Comparison of ENCODE assay signal across 26 cellular contexts in genomic region chr4:30396772-30397475, GRCh38.
DNase-seq lines count a peak whose midpoint lies in the region; ATAC-seq, FAIRE-seq and TF ChIP-seq lines count a peak whose summit lies in the region.
"Had no signal": no experiment of that assay in that cellular context is flagged by ENCODE, and none has a peak within 500 bp of the region (broad histone marks: within the 10 kb centered on the region; RNA-seq: fewer than 3 reads in every experiment).

No MANE protein-coding gene starts in this region.

- no peak overlapping the region for H3K4me3 ChIP-seq in HCT116 (replicated peaks in 1 of 2; ENCODE audit: low read depth in 1 of 2, low read length in 2 of 2)
- no peak overlapping the region for H3K4me3 ChIP-seq in endothelial cell of umbilical vein (replicated peaks in 1 of 3; ENCODE audit: insufficient read depth in 1 of 3, low read depth in 1 of 3, low read length in 3 of 3)
- no peak overlapping the region for H3K4me3 ChIP-seq in skeletal muscle cell (ENCODE audit: low read depth, low read length)
- H3K4me3 ChIP-seq in coronary artery: no peak overlapping the region
- no peak overlapping the region for H3K4me3 ChIP-seq in sigmoid colon
- H3K4me3 ChIP-seq: adrenal gland, GM12878, ovary, skin epidermis had no signal

- H3K79me2 ChIP-seq in HCT116 (ENCODE audit: insufficient read depth, low read length): no peaks in the 10 kb centered on the region
- no peaks in the 10 kb centered on the region for H3K79me2 ChIP-seq in endothelial cell of umbilical vein (ENCODE audit: control insufficient read depth, insufficient read depth, low read length)

- dilution Hi-C loops in endothelial cell of umbilical vein (cut with MboI; ENCODE audit: extremely low pct_ligation_motif_present, low sequenced_read_pairs): no loop called here

- CTCF ChIA-PET in HCT116 (lab: Charles Lee): no interaction called here
- CTCF ChIA-PET in endothelial cell of umbilical vein (lab: Charles Lee): interaction anchor here (0.9 to 1.0 kb wide), 2 partner anchors 52 to 63 kb away, joined by 3 read pairs; no protein-coding TSS in a partner anchor

- H3K4me2 ChIP-seq in HCT116 (ENCODE audit: low read length): no peak overlapping the region
- H3K4me2 ChIP-seq in endothelial cell of umbilical vein (ENCODE audit: insufficient read depth, low read length): peak overlapping the region; percentile 70

- TF ChIP-seq POLR2A in HCT116 (IDR thresholded peaks at IDR 0.05; ENCODE audit: borderline replicate concordance, extremely low read depth, insufficient read depth, insufficient read length) (no peak), endothelial cell of umbilical vein (IDR thresholded peaks at IDR 0.05; ENCODE audit: low read depth, low read length) (no peak), sigmoid colon (IDR thresholded peaks at IDR 0.05) (no peak)

- no peak for TF ChIP-seq RAD21 in HCT116 (IDR thresholded peaks at IDR 0.05; ENCODE audit: low read depth)

- H4K20me1 ChIP-seq in HCT116 (ENCODE audit: insufficient read depth): no peaks in the 10 kb centered on the region
- no peaks in the 10 kb centered on the region for H4K20me1 ChIP-seq in endothelial cell of umbilical vein (replicated peaks; ENCODE audit: control insufficient read depth, extremely low read depth, insufficient read depth, low read length)

- RAD21 ChIA-PET in HCT116 (lab: Charles Lee; ENCODE audit: low non-redundant PET in 1 of 2, low total read pairs in 2 of 2, uncharacterized antibody in 2 of 2, unreplicated experiment in 2 of 2): no interaction called here

- intact Hi-C loops in HCT116 (cut with micrococcal nuclease) (no loop called here), endothelial cell of umbilical vein (cut with micrococcal nuclease) (loop anchor here (5.0 kb wide), 2 partner anchors 35 to 140 kb away; no protein-coding TSS in a partner anchor), sigmoid colon (cut with DNase I) (no loop called here)

- no TSS peak for BruUV-seq in HCT116 (replicated peaks; lab: Mats Ljungman, UMichigan)
- BruUV-seq in endothelial cell of umbilical vein (replicated peaks; lab: Mats Ljungman, UMichigan): no TSS peak

- TF ChIP-seq EP300 in sigmoid colon (IDR thresholded peaks at IDR 0.05): no peak

- H3K9ac ChIP-seq in HCT116 (ENCODE audit: low read length) (no peak overlapping the region), endothelial cell of umbilical vein (replicated peaks; ENCODE audit: extremely low read depth, insufficient read depth, low read length) (no peak overlapping the region)

- H3K27ac ChIP-seq in HCT116 (ENCODE audit: low read depth, low read length) (no peak overlapping the region), endothelial cell of umbilical vein (ENCODE audit: insufficient read depth, low read depth, low read length) (peak overlapping the region; percentile 63), coronary artery (no peak overlapping the region), sigmoid colon (no peak overlapping the region)
- H3K27ac ChIP-seq: adrenal gland, ovary, skin epidermis had no signal

- no peaks in the 10 kb centered on the region for H3K9me3 ChIP-seq in HCT116 (ENCODE audit: control insufficient read depth in 1 of 2, insufficient read depth in 1 of 2, low read depth in 1 of 2, low read length in 2 of 2)
- no peaks in the 10 kb centered on the region for H3K9me3 ChIP-seq in endothelial cell of umbilical vein (replicated peaks; ENCODE audit: control insufficient read depth, insufficient read depth, low read length)
- no peaks in the 10 kb centered on the region for H3K9me3 ChIP-seq in sigmoid colon
- H3K9me3 ChIP-seq: adrenal gland, ovary had no signal

- H3K36me3 ChIP-seq in HCT116 (ENCODE audit: control insufficient read depth in 1 of 2, insufficient read depth in 2 of 2, low read length in 2 of 2) (no peaks in the 10 kb centered on the region), endothelial cell of umbilical vein (ENCODE audit: control insufficient read depth in 2 of 2, extremely low read depth in 1 of 2, insufficient read depth in 2 of 2, low read length in 2 of 2) (no peaks in the 10 kb centered on the region), sigmoid colon (no peaks in the 10 kb centered on the region)
- H3K36me3 ChIP-seq: adrenal gland, ovary had no signal

- H2AFZ ChIP-seq in HCT116 (ENCODE audit: low read depth, low read length, poor library complexity, severe bottlenecking) (peak overlapping the region; percentile 89), endothelial cell of umbilical vein (ENCODE audit: low read depth, low read length) (peak overlapping the region; percentile 78)

- H3K4me1 ChIP-seq in HCT116 (ENCODE audit: control insufficient read depth in 1 of 2, insufficient read depth in 2 of 2, low read length in 2 of 2) (peaks cover 0 to 6% of the 10 kb centered on the region in 2 experiments; a peak in 1 of 4 replicates), endothelial cell of umbilical vein (ENCODE audit: control insufficient read depth, extremely low read depth, insufficient read depth, low read length) (peaks cover 26% of the 10 kb centered on the region), sigmoid colon (no peaks in the 10 kb centered on the region)
- H3K4me1 ChIP-seq: adrenal gland had no signal

- no peaks in the 10 kb centered on the region for H3K9me1 ChIP-seq in endothelial cell of umbilical vein (replicated peaks; ENCODE audit: control insufficient read depth, extremely low read depth, insufficient read depth, low read length)

- peak; percentile 50 for FAIRE-seq in endothelial cell of umbilical vein (lab: Jason Lieb, UNC)
- FAIRE-seq: endometrium, G401.6, GM12878 had no signal

- H3K27me3 ChIP-seq in HCT116 (ENCODE audit: insufficient read depth, low read length): no peaks in the 10 kb centered on the region
- no peaks in the 10 kb centered on the region for H3K27me3 ChIP-seq in endothelial cell of umbilical vein (ENCODE audit: control insufficient read depth in 2 of 2, insufficient read depth in 2 of 2, low read length in 2 of 2)
- no peaks in the 10 kb centered on the region for H3K27me3 ChIP-seq in sigmoid colon
- H3K27me3 ChIP-seq: adrenal gland, ovary had no signal

- DNase-seq in HCT116 (ENCODE audit: low read depth, low spot score): no peak
- DNase-seq in OCI-M1 (lab: John Stamatoyannopoulos, UW): peak; percentile 21
- peak; percentile 73 for DNase-seq in endothelial cell of umbilical vein (ENCODE audit: low read depth, low spot score)
- peak; percentile 62 for DNase-seq in skeletal muscle cell (ENCODE audit: low read depth)
- no peak for DNase-seq in coronary artery (ENCODE audit: low spot score)
- DNase-seq in 8988T: no peak
- DNase-seq in DMS 273 (lab: John Stamatoyannopoulos, UW; ENCODE audit: unreplicated experiment): no peak
- DNase-seq in sigmoid colon: no peak
- DNase-seq: activated B cell treated with CpG ODN at 0.5 μM for 24 hours; activated effector memory CD4-positive, alpha-beta T cell treated with Interleukin-2 at 50 U/mL for 16 hours; adrenal gland; COR-L47; Karpas-422; NCI-H1930; NCI-H446 treated with DMSO at 0.1 percent for 48 hours; NK-92 treated with Interleukin-12 subunit alpha and Interleukin-12 subunit beta, amount 100 ng/mL, for 24 hours; ovary; stimulated activated CD4-positive, alpha-beta T cell treated with anti-CD3 and anti-CD28 coated beads, Interleukin-4, amount 100 ng/mL, for 4 hours; stimulated activated CD8-positive, alpha-beta memory T cell treated with anti-CD3 and anti-CD28 coated beads, Interleukin-4, amount 100 ng/mL, for 48 hours; substantia nigra; T-helper 2 cell had no signal

- no peaks in the 10 kb centered on the region for H3K9me2 ChIP-seq in HCT116 (ENCODE audit: insufficient read depth)

- no peak for TF ChIP-seq CTCF in HCT116 (IDR thresholded peaks at IDR 0.05 in 2 of 3, conservative IDR thresholded peaks at IDR 0.05 in 1 of 3; ENCODE audit: borderline replicate concordance in 1 of 3, insufficient read depth in 1 of 3, low read depth in 2 of 3, low read length in 2 of 3)
- TF ChIP-seq CTCF in endothelial cell of umbilical vein (IDR thresholded peaks at IDR 0.05; ENCODE audit: extremely low read depth in 1 of 2, insufficient read depth in 1 of 2, low read depth in 1 of 2, low read length in 2 of 2): no peak
- no peak for TF ChIP-seq CTCF in coronary artery (IDR thresholded peaks at IDR 0.05)
- TF ChIP-seq CTCF in sigmoid colon (IDR thresholded peaks at IDR 0.05): no peak

- 47 to 52% methylated on average over 2 of the region's 2 CpGs for WGBS in sigmoid colon, 2 donors

- POLR2A ChIA-PET in HCT116 (lab: Charles Lee) (no interaction called here), endothelial cell of umbilical vein (lab: Charles Lee) (no interaction called here)

- ATAC-seq in HCT116: no peak
- ATAC-seq: GM12878, Right ventricle myocardium inferior had no signal

TF ChIP-seq in HCT116, 20 proteins besides CTCF, POLR2A, EP300 and RAD21 (continues in another document):
- TF ChIP-seq JUND (IDR thresholded peaks at IDR 0.05): no peak
- no peak for TF ChIP-seq YY1 (IDR thresholded peaks at IDR 0.05; ENCODE audit: extremely low read depth, insufficient replicate concordance, low read depth, low read length)
- no peak for TF ChIP-seq CBX3 (IDR thresholded peaks at IDR 0.05; ENCODE audit: low read depth)
- no peak for TF ChIP-seq EZH2phosphoT487 (IDR thresholded peaks at IDR 0.05; ENCODE audit: borderline replicate concordance)
- TF ChIP-seq SIN3A (IDR thresholded peaks at IDR 0.05; ENCODE audit: low read depth): no peak
- TF ChIP-seq ATF3 (IDR thresholded peaks at IDR 0.05): no peak
- no peak for TF ChIP-seq SRF (IDR thresholded peaks at IDR 0.05; ENCODE audit: low read depth)

TF ChIP-seq in endothelial cell of umbilical vein, 7 proteins besides CTCF, POLR2A, EP300 and RAD21:
- TF ChIP-seq FOS (IDR thresholded peaks at IDR 0.05; ENCODE audit: borderline replicate concordance, insufficient read depth, low read length) (peak; percentile 69), GATA2 (IDR thresholded peaks at IDR 0.05; ENCODE audit: insufficient read depth, insufficient read length, low read depth, low read length) (peak; percentile 40), EZH2 (IDR thresholded peaks at IDR 0.05; ENCODE audit: borderline replicate concordance, low read depth, low read length, severe bottlenecking) (no peak)
TF ChIP-seq in endothelial cell of umbilical vein: peak in this region for 2.

Comparison
In these comparisons a context has a peak if more than half of its experiments do, and no peak if none do; other contexts are left out.
1. DNase-seq: peak in OCI-M1 (single experiment), endothelial cell of umbilical vein (single experiment) and skeletal muscle cell (single experiment); none in HCT116 (single experiment), coronary artery (single experiment), 8988T (single experiment), DMS 273 (single experiment) and sigmoid colon (single experiment).